24 cellular contexts compared by ENCODE assay signal in the genomic region with DNA sequence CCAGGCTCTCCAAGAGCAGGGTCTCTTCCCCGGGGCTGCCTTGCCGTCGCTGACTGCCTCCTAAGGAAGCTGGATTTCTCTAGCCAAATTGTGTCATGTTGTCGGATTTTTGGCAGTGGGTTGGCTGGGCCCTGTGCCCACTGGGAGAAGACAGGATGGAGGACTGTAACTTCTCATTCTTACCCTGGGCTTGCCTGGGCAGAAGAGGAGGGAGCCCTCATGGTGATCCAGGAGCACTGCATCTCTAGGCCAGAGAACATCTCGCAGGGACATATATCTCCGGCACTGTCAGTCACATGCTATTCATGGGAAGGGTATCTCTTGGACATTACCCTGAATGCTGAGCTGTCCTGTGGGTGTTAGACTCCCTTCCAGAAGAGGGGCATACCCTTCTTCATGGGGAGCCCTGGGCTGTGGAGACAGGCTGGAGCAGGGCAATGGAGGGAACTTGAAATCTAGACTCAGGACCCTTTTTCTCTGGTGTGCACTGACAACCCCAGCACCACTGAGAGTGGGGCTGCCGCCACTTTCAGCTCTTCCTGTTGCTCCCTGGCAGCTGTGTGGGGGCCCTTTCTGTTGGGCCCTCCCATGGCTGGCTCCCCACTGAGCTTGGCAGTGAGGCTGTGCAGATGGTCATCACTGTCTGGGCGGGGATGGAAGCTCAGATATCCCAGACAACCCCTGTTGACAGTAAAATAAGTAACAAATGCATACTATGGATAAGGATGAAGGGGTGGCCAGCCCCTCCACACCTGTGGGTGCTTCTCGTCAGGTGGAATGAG. TPM values are rescaled to one million over a fixed set of nuclear protein-coding genes. Genes with fewer than 3 reads are reported as not detected.
A peak's percentile ranks its signal among the peaks of the same experiment; 100 is the strongest.
DNase-seq lines count a peak whose midpoint lies in the region; TF ChIP-seq lines count a peak whose summit lies in the region.
"Had no signal": no experiment of that assay in that cellular context is flagged by ENCODE, and none has a peak within 500 bp of the region (broad histone marks: within the 10 kb centered on the region; RNA-seq: fewer than 3 reads in every experiment).

No MANE protein-coding gene starts in this region.

- H3K4me1 ChIP-seq in osteoblast (ENCODE audit: insufficient read depth, low read length) = no peaks in the 10 kb centered on the region
- H3K4me1 ChIP-seq: BLaER1, lower lobe of right lung had no signal

- no peak overlapping the region for H3K4me2 ChIP-seq in osteoblast (ENCODE audit: insufficient read depth, low read length)
- H3K4me2 ChIP-seq: BLaER1 had no signal

- DNase-seq in DMS 273 (lab: John Stamatoyannopoulos, UW; ENCODE audit: unreplicated experiment) = peak; percentile 86
- DNase-seq in MG63 = peak; percentile 86
- peak; percentile 24 for DNase-seq in astrocyte of the hippocampus (ENCODE audit: low read depth, low spot score)
- peak; percentile 73 for DNase-seq in osteoblast (ENCODE audit: insufficient read length, low spot score, missing footprints)
- no peak for DNase-seq in EL
- no peak for DNase-seq in GM19240 (ENCODE audit: insufficient read length, low spot score)
- no peak for DNase-seq in NCI-H1417 (lab: John Stamatoyannopoulos, UW)
- DNase-seq: activated CD4-positive, CD25-positive, alpha-beta regulatory T cell; activated CD8-positive, alpha-beta T cell treated with anti-CD3 and anti-CD28 coated beads, Interleukin-2, amount 10 ng/mL, durations not matched to agents 7 days and 5 days; activated naive CD4-positive, alpha-beta T cell treated with anti-CD3 and anti-CD28 coated beads, Interleukin-2, amount 10 ng/mL, durations not matched to agents 7 days and 5 days; activated T-cell treated with anti-CD3 and anti-CD28 coated beads, Interleukin-2, amount 50 U/mL, for 24 hours; effector memory CD8-positive, alpha-beta T cell; head of caudate nucleus; immature natural killer cell; lower lobe of right lung; NCI-H2029 treated with DMSO at 0.1 percent for 48 hours; NCI-H526; SIG-M5; stimulated activated naive CD8-positive, alpha-beta T cell treated with anti-CD3 and anti-CD28 coated beads, Interleukin-15, Interleukin-2, amounts not matched to agents 100 U/mL and 50 U/mL, for 24 hours; tibial artery had no signal

- H3K4me3 ChIP-seq in MG63 (no peak overlapping the region), osteoblast (ENCODE audit: insufficient read depth, low read length) (no peak overlapping the region)
- H3K4me3 ChIP-seq: ascending aorta, BLaER1, lower lobe of right lung, ovary, tibial artery had no signal

- H3K9me3 ChIP-seq in MG63 = no peaks in the 10 kb centered on the region
- no peaks in the 10 kb centered on the region for H3K9me3 ChIP-seq in osteoblast (ENCODE audit: low read depth, low read length)
- H3K9me3 ChIP-seq: ascending aorta, lower lobe of right lung, ovary, tibial artery had no signal

- TF ChIP-seq CTCF in osteoblast (IDR thresholded peaks at IDR 0.05; ENCODE audit: extremely low read depth, low read depth, low read length) = no peak

- no peaks in the 10 kb centered on the region for H3K36me3 ChIP-seq in MG63
- no peaks in the 10 kb centered on the region for H3K36me3 ChIP-seq in osteoblast (ENCODE audit: insufficient read depth, low read length)
- H3K36me3 ChIP-seq: ascending aorta, BLaER1, lower lobe of right lung, ovary, tibial artery had no signal

- no peaks in the 10 kb centered on the region for H4K20me1 ChIP-seq in osteoblast (ENCODE audit: insufficient read depth, low read length)
- H4K20me1 ChIP-seq: BLaER1 had no signal

- H3K79me2 ChIP-seq in osteoblast (ENCODE audit: insufficient read depth, low read length) = no peaks in the 10 kb centered on the region

- H3K27ac ChIP-seq in osteoblast (ENCODE audit: low read depth, low read length) = no peak overlapping the region
- H3K27ac ChIP-seq: ascending aorta, BLaER1, HL-60, lower lobe of right lung, ovary, tibial artery had no signal

- H3K27me3 ChIP-seq in MG63 = no peaks in the 10 kb centered on the region
- peaks cover 25% of the 10 kb centered on the region for H3K27me3 ChIP-seq in osteoblast (ENCODE audit: insufficient read depth, low read length)
- H3K27me3 ChIP-seq: ascending aorta, BLaER1, ovary, tibial artery had no signal

- no peak overlapping the region for H2AFZ ChIP-seq in osteoblast (ENCODE audit: low read length)

RNA-seq across cellular contexts. Expression of a gene that starts 6.6 kb away (rescaled TPM):
- 0.89 TPM in 1 of 2 replicates, not detected in the other for total RNA-seq in MG63 (2014; rRNA removed; shearing (Covaris generic); ENCODE audit: low replicate concordance)
- under 0.01 TPM in 2 replicates for total RNA-seq in osteoblast

RNA-seq across cellular contexts. Expression of a gene that starts 15.8 kb away (rescaled TPM):
- 26.2 and 29.0 TPM in 2 replicates for total RNA-seq in MG63 (2014; rRNA removed; shearing (Covaris generic); ENCODE audit: low replicate concordance)
- 28.3 and 36.6 TPM in 2 replicates for total RNA-seq in osteoblast

Comparison
In these comparisons a context has a peak if more than half of its experiments do, and no peak if none do; other contexts are left out.
1. DNase-seq: peak in DMS 273 (single experiment), MG63 (single experiment), astrocyte of the hippocampus (single experiment) and osteoblast (single experiment); none in EL (single experiment), GM19240 (single experiment) and NCI-H1417 (0 of 3).